In the genomic region with DNA sequence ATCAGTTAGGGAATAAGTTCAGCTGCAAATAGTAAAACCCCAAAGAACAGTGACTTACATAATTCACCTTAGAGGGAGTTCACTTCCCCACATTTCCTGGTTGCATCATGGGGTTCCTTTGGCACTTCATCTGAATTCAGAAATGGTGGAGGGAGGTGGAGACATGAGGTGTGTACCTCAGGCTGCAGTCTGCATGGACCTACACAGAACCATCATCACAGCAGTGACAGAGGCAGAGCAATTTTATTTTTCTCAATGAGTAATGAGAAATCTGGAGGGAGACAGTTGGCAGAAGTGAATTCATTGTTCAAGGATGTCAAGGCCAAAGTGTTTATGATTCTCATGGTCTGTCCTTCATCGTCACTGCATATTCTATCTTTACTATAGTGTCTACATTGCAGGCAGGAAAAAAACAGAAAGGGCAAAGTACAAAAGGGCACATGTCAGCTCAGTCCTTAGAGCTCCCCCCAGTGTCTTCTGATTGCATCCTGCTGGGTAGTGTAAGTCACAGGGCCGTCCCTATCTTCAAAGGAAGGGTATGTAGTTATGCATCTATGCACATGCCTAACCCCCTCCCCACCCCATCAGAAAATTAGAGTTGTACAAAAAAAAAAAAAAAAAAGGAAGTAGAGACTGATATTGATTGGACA, we compare ENCODE assay signal across 1 cellular context.
TF ChIP-seq lines count a peak whose summit lies in the region.

No MANE protein-coding gene starts in this region.

TF ChIP-seq in HepG2, 621 proteins besides CTCF, POLR2A, EP300 and RAD21 (continued from another document and continues in another):
- TF ChIP-seq ZBTB40 (IDR thresholded peaks at IDR 0.05), result no peak
- TF ChIP-seq ZBTB40 (CRISPR knock-in tag; IDR thresholded peaks at IDR 0.05), result no peak
- TF ChIP-seq KDM5B (CRISPR knock-in tag; IDR thresholded peaks at IDR 0.05; ENCODE audit: borderline replicate concordance), result no peak
- TF ChIP-seq BCL3 (CRISPR knock-in tag; IDR thresholded peaks at IDR 0.05), result no peak
- TF ChIP-seq ZNF672 (CRISPR knock-in tag; IDR thresholded peaks at IDR 0.05), result no peak
- TF ChIP-seq ZNF33A (CRISPR knock-in tag; IDR thresholded peaks at IDR 0.05; ENCODE audit: borderline replicate concordance), result no peak
- TF ChIP-seq ZNF747 (CRISPR knock-in tag; IDR thresholded peaks at IDR 0.05; ENCODE audit: borderline replicate concordance), result no peak
- no peak for TF ChIP-seq JDP2 (CRISPR knock-in tag; IDR thresholded peaks at IDR 0.05; ENCODE audit: borderline replicate concordance)
- peak; percentile 30; the same call in 1 of the 2 replicates for TF ChIP-seq ZNF614 (CRISPR knock-in tag; IDR thresholded peaks at IDR 0.05; ENCODE audit: borderline replicate concordance)
- no peak for TF ChIP-seq RBFOX2 (IDR thresholded peaks at IDR 0.05; ENCODE audit: low read depth, low read length)
- no peak for TF ChIP-seq ZNF431 (CRISPR knock-in tag; IDR thresholded peaks at IDR 0.05; ENCODE audit: borderline replicate concordance, low read depth)
- TF ChIP-seq FOXP4 (CRISPR knock-in tag; IDR thresholded peaks at IDR 0.05), result no peak
- no peak for TF ChIP-seq ZNF678 (CRISPR knock-in tag; IDR thresholded peaks at IDR 0.05)
- TF ChIP-seq FOXA3 (CRISPR knock-in tag; IDR thresholded peaks at IDR 0.05), result peak; percentile 21; the same call in 1 of the 2 replicates
- TF ChIP-seq HES4 (CRISPR knock-in tag; IDR thresholded peaks at IDR 0.05; ENCODE audit: borderline replicate concordance), result no peak
- TF ChIP-seq RARG (CRISPR knock-in tag; IDR thresholded peaks at IDR 0.05; ENCODE audit: low read depth), result no peak
- TF ChIP-seq CENPT (CRISPR knock-in tag; IDR thresholded peaks at IDR 0.05; ENCODE audit: low read depth), result no peak
- TF ChIP-seq YEATS2 (CRISPR knock-in tag; IDR thresholded peaks at IDR 0.05; ENCODE audit: borderline replicate concordance), result 0 out of 2 replicates have a peak, but pooled peaks have one; percentile 23
- no peak for TF ChIP-seq ZNF253 (CRISPR knock-in tag; IDR thresholded peaks at IDR 0.05; ENCODE audit: borderline replicate concordance)
- no peak for TF ChIP-seq ZNF484 (CRISPR knock-in tag; IDR thresholded peaks at IDR 0.05; ENCODE audit: borderline replicate concordance, low read depth)
- TF ChIP-seq ZNF768 (CRISPR knock-in tag; IDR thresholded peaks at IDR 0.05), result no peak
- no peak for TF ChIP-seq SP2 (CRISPR knock-in tag; IDR thresholded peaks at IDR 0.05)
- TF ChIP-seq SMAD3 (CRISPR knock-in tag; IDR thresholded peaks at IDR 0.05), result no peak
- TF ChIP-seq, protein P1, sequence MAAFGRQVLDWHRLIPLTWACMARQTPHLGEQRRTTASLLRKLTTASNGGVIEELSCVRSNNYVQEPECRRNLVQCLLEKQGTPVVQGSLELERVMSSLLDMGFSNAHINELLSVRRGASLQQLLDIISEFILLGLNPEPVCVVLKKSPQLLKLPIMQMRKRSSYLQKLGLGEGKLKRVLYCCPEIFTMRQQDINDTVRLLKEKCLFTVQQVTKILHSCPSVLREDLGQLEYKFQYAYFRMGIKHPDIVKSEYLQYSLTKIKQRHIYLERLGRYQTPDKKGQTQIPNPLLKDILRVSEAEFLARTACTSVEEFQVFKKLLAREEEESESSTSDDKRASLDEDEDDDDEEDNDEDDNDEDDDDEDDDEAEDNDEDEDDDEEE (CRISPR knock-in tag; IDR thresholded peaks at IDR 0.05), result no peak
- no peak for TF ChIP-seq ZNF781 (CRISPR knock-in tag; IDR thresholded peaks at IDR 0.05; ENCODE audit: borderline replicate concordance, not compliant biosample characterization)
- TF ChIP-seq SP1 (IDR thresholded peaks at IDR 0.05), result no peak
- no peak for TF ChIP-seq SP1 (CRISPR knock-in tag; IDR thresholded peaks at IDR 0.05)
- no peak for TF ChIP-seq GABPA (IDR thresholded peaks at IDR 0.05; ENCODE audit: low read depth, low read length)
- no peak for TF ChIP-seq GABPA (CRISPR knock-in tag; IDR thresholded peaks at IDR 0.05; ENCODE audit: low read depth)
- no peak for TF ChIP-seq CENPX (CRISPR knock-in tag; IDR thresholded peaks at IDR 0.05)
- TF ChIP-seq ZSCAN22 (CRISPR knock-in tag; IDR thresholded peaks at IDR 0.05), result no peak
- TF ChIP-seq IKZF4 (CRISPR knock-in tag; IDR thresholded peaks at IDR 0.05; ENCODE audit: borderline replicate concordance, low read depth, not compliant biosample characterization), result no peak
- no peak for TF ChIP-seq ZNF577 (CRISPR knock-in tag; IDR thresholded peaks at IDR 0.05; ENCODE audit: borderline replicate concordance, low read depth)
- no peak for TF ChIP-seq TEAD2 (CRISPR knock-in tag; IDR thresholded peaks at IDR 0.05)
- TF ChIP-seq TAF1 (CRISPR knock-in tag; IDR thresholded peaks at IDR 0.05), result no peak
- TF ChIP-seq HMG20A (CRISPR knock-in tag; IDR thresholded peaks at IDR 0.05; ENCODE audit: borderline replicate concordance), result 0 out of 2 replicates have a peak, but pooled peaks have one; percentile 17
- TF ChIP-seq ZNF362 (CRISPR knock-in tag; IDR thresholded peaks at IDR 0.05; ENCODE audit: borderline replicate concordance), result peak; percentile 96
- no peak for TF ChIP-seq SUZ12 (IDR thresholded peaks at IDR 0.05; ENCODE audit: low read depth, low read length)
- TF ChIP-seq ZNF850 (CRISPR knock-in tag; conservative IDR thresholded peaks at IDR 0.05), result no peak
- no peak for TF ChIP-seq KMT2B (CRISPR knock-in tag; IDR thresholded peaks at IDR 0.05)
- TF ChIP-seq ARID3A (IDR thresholded peaks at IDR 0.05; ENCODE audit: low read depth, low read length), result no peak
- TF ChIP-seq RNF2 (conservative IDR thresholded peaks at IDR 0.05; ENCODE audit: low read depth), result no peak
- TF ChIP-seq, protein P2, sequence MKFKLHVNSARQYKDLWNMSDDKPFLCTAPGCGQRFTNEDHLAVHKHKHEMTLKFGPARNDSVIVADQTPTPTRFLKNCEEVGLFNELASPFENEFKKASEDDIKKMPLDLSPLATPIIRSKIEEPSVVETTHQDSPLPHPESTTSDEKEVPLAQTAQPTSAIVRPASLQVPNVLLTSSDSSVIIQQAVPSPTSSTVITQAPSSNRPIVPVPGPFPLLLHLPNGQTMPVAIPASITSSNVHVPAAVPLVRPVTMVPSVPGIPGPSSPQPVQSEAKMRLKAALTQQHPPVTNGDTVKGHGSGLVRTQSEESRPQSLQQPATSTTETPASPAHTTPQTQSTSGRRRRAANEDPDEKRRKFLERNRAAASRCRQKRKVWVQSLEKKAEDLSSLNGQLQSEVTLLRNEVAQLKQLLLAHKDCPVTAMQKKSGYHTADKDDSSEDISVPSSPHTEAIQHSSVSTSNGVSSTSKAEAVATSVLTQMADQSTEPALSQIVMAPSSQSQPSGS (CRISPR knock-in tag; IDR thresholded peaks at IDR 0.05), result 0 out of 2 replicates have a peak, but pooled peaks have one; percentile 39
- TF ChIP-seq ZNF101 (CRISPR knock-in tag; IDR thresholded peaks at IDR 0.05; ENCODE audit: borderline replicate concordance, low read depth), result no peak
- TF ChIP-seq KDM6A (CRISPR knock-in tag; IDR thresholded peaks at IDR 0.05; ENCODE audit: low read depth), result no peak
